ENCODE assay signal across 8 cellular contexts in genomic region chr10:29895436-29895835, GRCh38.
A peak's percentile ranks its signal among the peaks of the same experiment; 100 is the strongest.
DNase-seq lines count a peak whose midpoint lies in the region; ATAC-seq and TF ChIP-seq lines count a peak whose summit lies in the region.

No MANE protein-coding gene starts in this region.

- TF ChIP-seq CTCF in endodermal cell (conservative IDR thresholded peaks at IDR 0.05) (no peak), suprapubic skin (IDR thresholded peaks at IDR 0.05) (no peak), GM20000 (IDR thresholded peaks at IDR 0.05; ENCODE audit: extremely low read depth, missing control alignments) (no peak)

- no peaks in the 10 kb centered on the region for H3K9me3 ChIP-seq in endodermal cell (ENCODE audit: control insufficient read depth, low read length)
- no peaks in the 10 kb centered on the region for H3K9me3 ChIP-seq in suprapubic skin

- TF ChIP-seq EP300 in suprapubic skin (IDR thresholded peaks at IDR 0.05): no peak

- H3K27ac Mint-ChIP-seq in endodermal cell: peak overlapping the region; percentile 66

- WGBS in endodermal cell (ENCODE audit: insufficient coverage in 1 of 2, insufficient read length in 1 of 2), 2 experiments: 45 to 54% methylated on average over 5 to 6 of the region's 6 CpGs
- WGBS in suprapubic skin: 37% methylated on average over 6 of the region's 6 CpGs

- DNase-seq in HS-5 (ENCODE audit: low read depth) (peak; percentile 19), endodermal cell (peak; percentile 71), left kidney (ENCODE audit: low read depth, low spot score) (peak; percentile 60), suprapubic skin (ENCODE audit: low spot score in 2 of 2) (peak; percentile 80 to 85), GM20000 (ENCODE audit: low spot score) (no peak), occipital lobe (lab: John Stamatoyannopoulos, UW) (no peak)
- no peak for DNase-seq in NK-92 treated with Interleukin-12 subunit alpha and Interleukin-12 subunit beta, amount 100 ng/mL, for 24 hours (lab: John Stamatoyannopoulos, UW)

- H3K27ac ChIP-seq in endodermal cell (ENCODE audit: low read depth, low read length) (no peak overlapping the region), suprapubic skin (no peak overlapping the region)

- H3K4me3 Mint-ChIP-seq in endodermal cell: no peak overlapping the region

- H3K36me3 Mint-ChIP-seq in endodermal cell (ENCODE audit: low read depth): no peaks in the 10 kb centered on the region

- no peak for TF ChIP-seq POLR2A in suprapubic skin (IDR thresholded peaks at IDR 0.05)

- ATAC-seq in HG03565 (IDR thresholded peaks at IDR 0.05; ENCODE audit: unreplicated experiment): no peak

- H3K4me1 Mint-ChIP-seq in endodermal cell: peaks cover 4% of the 10 kb centered on the region

- H3K4me1 ChIP-seq in endodermal cell (ENCODE audit: control insufficient read depth, insufficient read depth, low read length): no peaks in the 10 kb centered on the region
- peaks cover 15% of the 10 kb centered on the region for H3K4me1 ChIP-seq in suprapubic skin

- H3K4me3 ChIP-seq in endodermal cell (ENCODE audit: low read length) (no peak overlapping the region), suprapubic skin (no peak overlapping the region)

- H3K27me3 ChIP-seq in endodermal cell (ENCODE audit: control insufficient read depth, insufficient read depth, low read length, poor library complexity, severe bottlenecking): no peaks in the 10 kb centered on the region
- no peaks in the 10 kb centered on the region for H3K27me3 ChIP-seq in suprapubic skin

- H3K36me3 ChIP-seq in endodermal cell (ENCODE audit: control insufficient read depth, insufficient read depth, low read length) (no peaks in the 10 kb centered on the region), suprapubic skin (no peaks in the 10 kb centered on the region)

- H3K27me3 Mint-ChIP-seq in endodermal cell (ENCODE audit: insufficient read depth): peaks cover 1% of the 10 kb centered on the region

- no peak overlapping the region for H3K9ac ChIP-seq in endodermal cell (ENCODE audit: extremely low read depth, low read length, poor library complexity, severe bottlenecking)

- no peaks in the 10 kb centered on the region for H3K9me3 Mint-ChIP-seq in endodermal cell

Comparison
In these comparisons a context has a peak if more than half of its experiments do, and no peak if none do; other contexts are left out.
1. DNase-seq: peak in HS-5 (single experiment), endodermal cell (single experiment), left kidney (single experiment) and suprapubic skin (2 of 2); none in NK-92 treated with Interleukin-12 subunit alpha and Interleukin-12 subunit beta, amount 100 ng/mL, for 24 hours (single experiment), GM20000 (single experiment) and occipital lobe (single experiment).